9 cellular contexts compared by ENCODE assay signal in the genomic region with DNA sequence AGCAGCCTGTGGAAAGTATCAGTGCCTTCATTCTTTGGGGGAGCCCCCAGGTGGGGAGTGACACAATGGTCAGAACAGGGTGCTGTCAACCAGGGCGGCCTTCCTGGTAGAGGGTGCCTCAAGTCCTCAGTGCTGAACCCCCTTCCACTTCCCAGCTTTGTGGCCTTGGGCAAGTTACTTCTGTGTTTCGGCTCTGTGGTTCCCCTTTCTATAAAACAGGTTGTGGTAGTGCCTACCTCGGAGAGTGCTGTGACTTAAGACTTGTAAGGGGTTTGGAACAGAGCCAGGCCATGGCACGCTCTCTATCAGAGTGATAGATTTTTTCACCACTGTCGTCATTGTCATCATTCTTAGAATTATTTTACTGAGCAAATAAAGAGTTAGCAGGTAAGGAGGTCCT.
DNase-seq lines count a peak whose midpoint lies in the region; ATAC-seq and TF ChIP-seq lines count a peak whose summit lies in the region.
"Had no signal": no experiment of that assay in that cellular context is flagged by ENCODE, and none has a peak within 500 bp of the region (broad histone marks: within the 10 kb centered on the region; RNA-seq: fewer than 3 reads in every experiment).

No MANE protein-coding gene starts in this region.

- WGBS in SK-N-SH (ENCODE audit: low lambda C conversion rate): 100% methylated on average over 5 of the region's 5 CpGs

- H3K9me2 ChIP-seq in SK-N-SH: no peaks in the 10 kb centered on the region

- no peaks in the 10 kb centered on the region for H3K9me3 Mint-ChIP-seq in mesothelial cell of epicardium
- H3K9me3 Mint-ChIP-seq in stimulated activated naive CD8-positive, alpha-beta T cell treated with anti-CD3 and anti-CD28 coated beads, Interleukin-15, Interleukin-2, amounts not matched to agents 100 ng/mL and 50 ng/mL, for 24 hours: no peaks in the 10 kb centered on the region

- H3K27me3 Mint-ChIP-seq in mesothelial cell of epicardium (ENCODE audit: low read depth): no peaks in the 10 kb centered on the region
- H3K27me3 Mint-ChIP-seq in stimulated activated naive CD8-positive, alpha-beta T cell treated with anti-CD3 and anti-CD28 coated beads, Interleukin-15, Interleukin-2, amounts not matched to agents 100 ng/mL and 50 ng/mL, for 24 hours: no peaks in the 10 kb centered on the region

- no peak overlapping the region for H3K4me3 Mint-ChIP-seq in mesothelial cell of epicardium
- peak overlapping the region; percentile 72 for H3K4me3 Mint-ChIP-seq in stimulated activated naive CD8-positive, alpha-beta T cell treated with anti-CD3 and anti-CD28 coated beads, Interleukin-15, Interleukin-2, amounts not matched to agents 100 ng/mL and 50 ng/mL, for 24 hours

- CTCF ChIA-PET in SK-N-SH (lab: Yijun Ruan, JAX): interaction anchor here (1.9 to 17.7 kb wide), 9 partner anchors 22 to 229 kb away, joined by 6 to 298 read pairs (median 28); a partner anchor contains a TSS

- no peaks in the 10 kb centered on the region for H3K36me3 ChIP-seq in SK-N-SH (replicated peaks in 1 of 2; ENCODE audit: control insufficient read depth in 1 of 2, insufficient read depth in 2 of 2, low read length in 1 of 2)

- peaks cover 38% of the 10 kb centered on the region for H3K4me1 Mint-ChIP-seq in mesothelial cell of epicardium
- peaks cover 95% of the 10 kb centered on the region for H3K4me1 Mint-ChIP-seq in stimulated activated naive CD8-positive, alpha-beta T cell treated with anti-CD3 and anti-CD28 coated beads, Interleukin-15, Interleukin-2, amounts not matched to agents 100 ng/mL and 50 ng/mL, for 24 hours (ENCODE audit: low read depth)

- no peaks in the 10 kb centered on the region for H3K79me2 ChIP-seq in SK-N-SH (ENCODE audit: insufficient read depth)

- H3K27ac Mint-ChIP-seq in mesothelial cell of epicardium: peak overlapping the region; percentile 69
- peak overlapping the region; percentile 98 for H3K27ac Mint-ChIP-seq in stimulated activated naive CD8-positive, alpha-beta T cell treated with anti-CD3 and anti-CD28 coated beads, Interleukin-15, Interleukin-2, amounts not matched to agents 100 ng/mL and 50 ng/mL, for 24 hours

- no peak for DNase-seq in SK-N-SH
- peak; percentile 44 for DNase-seq in NCI-H345 treated with DMSO at 0.1 percent for 48 hours (lab: John Stamatoyannopoulos, UW; ENCODE audit: unreplicated experiment)
- DNase-seq in activated T-cell treated with anti-CD3 and anti-CD28 coated beads for 1 hour (ENCODE audit: low read depth): peak; percentile 52
- no peak for DNase-seq in mesothelial cell of epicardium (ENCODE audit: low spot score in 2 of 2, unreplicated experiment in 2 of 2)
- DNase-seq in HPDE6-E6E7 (ENCODE audit: extremely low spot score): no peak
- no peak for DNase-seq in NCI-H1694 treated with DMSO at 0.1 percent for 48 hours (lab: John Stamatoyannopoulos, UW)

- H3K9ac ChIP-seq in SK-N-SH: no peak overlapping the region

- no peaks in the 10 kb centered on the region for H4K20me1 ChIP-seq in SK-N-SH (ENCODE audit: insufficient read depth)

- peaks cover 3% of the 10 kb centered on the region for H3F3A ChIP-seq in SK-N-SH (replicated peaks; ENCODE audit: insufficient read depth)

- no peak overlapping the region for H2AFZ ChIP-seq in SK-N-SH (ENCODE audit: low read depth)

- TF ChIP-seq RAD21 in SK-N-SH (IDR thresholded peaks at IDR 0.05; ENCODE audit: low read length): no peak

- H3K4me1 ChIP-seq in SK-N-SH (ENCODE audit: control insufficient read depth in 1 of 2, insufficient read depth in 2 of 2, low read depth in 1 of 2, low read length in 1 of 2): peaks cover 26 to 92% of the 10 kb centered on the region in 2 experiments

- POLR2A ChIA-PET in SK-N-SH (lab: Yijun Ruan, JAX): interaction anchor here (0.6 to 5.2 kb wide), 10 partner anchors 18 to 475 kb away, joined by 3 to 43 read pairs (median 4); no protein-coding TSS in a partner anchor

- no peaks in the 10 kb centered on the region for H3K36me3 Mint-ChIP-seq in mesothelial cell of epicardium
- peaks cover 5% of the 10 kb centered on the region for H3K36me3 Mint-ChIP-seq in stimulated activated naive CD8-positive, alpha-beta T cell treated with anti-CD3 and anti-CD28 coated beads, Interleukin-15, Interleukin-2, amounts not matched to agents 100 ng/mL and 50 ng/mL, for 24 hours (ENCODE audit: low read depth)

- TF ChIP-seq CTCF in SK-N-SH (IDR thresholded peaks at IDR 0.05) (no peak), mesothelial cell of epicardium (IDR thresholded peaks at IDR 0.05; ENCODE audit: unreplicated experiment) (no peak)

- H3K4me3 ChIP-seq in SK-N-SH (ENCODE audit: low read depth in 2 of 2, low read length in 1 of 2): no peak overlapping the region
- H3K4me3 ChIP-seq: SJSA1 had no signal

- no peak overlapping the region for H3K4me2 ChIP-seq in SK-N-SH

- H3K27ac ChIP-seq in SK-N-SH (ENCODE audit: low read depth in 2 of 2, low read length in 1 of 2): peak overlapping the region; percentile 59 to 99; a peak in 3 of 4 replicates
- H3K27ac ChIP-seq: SJSA1 had no signal

- ATAC-seq in SK-N-SH treated with all-trans-retinoic acid at 6 μM for 48 hours: no peak

- no peak for TF ChIP-seq EP300 in SK-N-SH (IDR thresholded peaks at IDR 0.05; ENCODE audit: borderline replicate concordance in 1 of 2, low read depth in 1 of 2, low read length in 1 of 2)

- H3K27me3 ChIP-seq in SK-N-SH (ENCODE audit: insufficient read depth): no peaks in the 10 kb centered on the region
- H3K27me3 ChIP-seq: SJSA1 had no signal

- no peaks in the 10 kb centered on the region for H3K9me3 ChIP-seq in SK-N-SH
- H3K9me3 ChIP-seq: SJSA1 had no signal

TF ChIP-seq in SK-N-SH, 30 proteins besides CTCF, POLR2A, EP300 and RAD21:
- TF ChIP-seq TAF1 (IDR thresholded peaks at IDR 0.05; ENCODE audit: borderline replicate concordance, low read depth, low read length) (no peak), TCF12 (IDR thresholded peaks at IDR 0.05) (no peak), FOXM1 (IDR thresholded peaks at IDR 0.05; ENCODE audit: low read depth) (no peak), RCOR1 (IDR thresholded peaks at IDR 0.05; ENCODE audit: low read length) (no peak), FOSL2 (IDR thresholded peaks at IDR 0.05; ENCODE audit: borderline replicate concordance, low read depth) (no peak), NFIC (IDR thresholded peaks at IDR 0.05; ENCODE audit: borderline replicate concordance) (no peak)

TF ChIP-seq in SK-N-SH treated with all-trans-retinoic acid at 6 μM for 48 hours, 23 proteins besides CTCF, POLR2A, EP300 and RAD21 (continues in another document):
- TF ChIP-seq, protein P1, sequence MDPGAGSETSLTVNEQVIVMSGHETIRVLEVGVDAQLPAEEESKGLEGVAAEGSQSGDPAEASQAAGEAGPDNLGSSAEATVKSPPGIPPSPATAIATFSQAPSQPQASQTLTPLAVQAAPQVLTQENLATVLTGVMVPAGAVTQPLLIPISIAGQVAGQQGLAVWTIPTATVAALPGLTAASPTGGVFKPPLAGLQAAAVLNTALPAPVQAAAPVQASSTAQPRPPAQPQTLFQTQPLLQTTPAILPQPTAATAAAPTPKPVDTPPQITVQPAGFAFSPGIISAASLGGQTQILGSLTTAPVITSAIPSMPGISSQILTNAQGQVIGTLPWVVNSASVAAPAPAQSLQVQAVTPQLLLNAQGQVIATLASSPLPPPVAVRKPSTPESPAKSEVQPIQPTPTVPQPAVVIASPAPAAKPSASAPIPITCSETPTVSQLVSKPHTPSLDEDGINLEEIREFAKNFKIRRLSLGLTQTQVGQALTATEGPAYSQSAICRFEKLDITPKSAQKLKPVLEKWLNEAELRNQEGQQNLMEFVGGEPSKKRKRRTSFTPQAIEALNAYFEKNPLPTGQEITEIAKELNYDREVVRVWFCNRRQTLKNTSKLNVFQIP (CRISPR knock-in tag; IDR thresholded peaks at IDR 0.05; ENCODE audit: borderline replicate concordance, low read depth): no peak
- TF ChIP-seq, protein P2, sequence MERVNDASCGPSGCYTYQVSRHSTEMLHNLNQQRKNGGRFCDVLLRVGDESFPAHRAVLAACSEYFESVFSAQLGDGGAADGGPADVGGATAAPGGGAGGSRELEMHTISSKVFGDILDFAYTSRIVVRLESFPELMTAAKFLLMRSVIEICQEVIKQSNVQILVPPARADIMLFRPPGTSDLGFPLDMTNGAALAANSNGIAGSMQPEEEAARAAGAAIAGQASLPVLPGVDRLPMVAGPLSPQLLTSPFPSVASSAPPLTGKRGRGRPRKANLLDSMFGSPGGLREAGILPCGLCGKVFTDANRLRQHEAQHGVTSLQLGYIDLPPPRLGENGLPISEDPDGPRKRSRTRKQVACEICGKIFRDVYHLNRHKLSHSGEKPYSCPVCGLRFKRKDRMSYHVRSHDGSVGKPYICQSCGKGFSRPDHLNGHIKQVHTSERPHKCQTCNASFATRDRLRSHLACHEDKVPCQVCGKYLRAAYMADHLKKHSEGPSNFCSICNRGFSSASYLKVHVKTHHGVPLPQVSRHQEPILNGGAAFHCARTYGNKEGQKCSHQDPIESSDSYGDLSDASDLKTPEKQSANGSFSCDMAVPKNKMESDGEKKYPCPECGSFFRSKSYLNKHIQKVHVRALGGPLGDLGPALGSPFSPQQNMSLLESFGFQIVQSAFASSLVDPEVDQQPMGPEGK (CRISPR knock-in tag; IDR thresholded peaks at IDR 0.05; ENCODE audit: borderline replicate concordance): no peak
- TF ChIP-seq OSR1 (CRISPR knock-in tag; IDR thresholded peaks at IDR 0.05): no peak
- TF ChIP-seq RARB (CRISPR knock-in tag; IDR thresholded peaks at IDR 0.05): no peak
- no peak for TF ChIP-seq ESRRG (CRISPR knock-in tag; IDR thresholded peaks at IDR 0.05)
- no peak for TF ChIP-seq ISL1 (CRISPR knock-in tag; IDR thresholded peaks at IDR 0.05)
- TF ChIP-seq ARNTL (CRISPR knock-in tag; IDR thresholded peaks at IDR 0.05; ENCODE audit: borderline replicate concordance, low read depth): no peak
- no peak for TF ChIP-seq TCF4 (CRISPR knock-in tag; IDR thresholded peaks at IDR 0.05; ENCODE audit: borderline replicate concordance)
- TF ChIP-seq PPARA (CRISPR knock-in tag; IDR thresholded peaks at IDR 0.05; ENCODE audit: borderline replicate concordance): no peak
- TF ChIP-seq CSDC2 (CRISPR knock-in tag; IDR thresholded peaks at IDR 0.05): no peak

Comparison
In these comparisons a context has a peak if more than half of its experiments do, and no peak if none do; other contexts are left out.
1. DNase-seq: peak in NCI-H345 treated with DMSO at 0.1 percent for 48 hours (single experiment) and activated T-cell treated with anti-CD3 and anti-CD28 coated beads for 1 hour (single experiment); none in SK-N-SH (single experiment), mesothelial cell of epicardium (0 of 2), HPDE6-E6E7 (single experiment) and NCI-H1694 treated with DMSO at 0.1 percent for 48 hours (single experiment).